8 cellular contexts compared by ENCODE assay signal in the genomic region with DNA sequence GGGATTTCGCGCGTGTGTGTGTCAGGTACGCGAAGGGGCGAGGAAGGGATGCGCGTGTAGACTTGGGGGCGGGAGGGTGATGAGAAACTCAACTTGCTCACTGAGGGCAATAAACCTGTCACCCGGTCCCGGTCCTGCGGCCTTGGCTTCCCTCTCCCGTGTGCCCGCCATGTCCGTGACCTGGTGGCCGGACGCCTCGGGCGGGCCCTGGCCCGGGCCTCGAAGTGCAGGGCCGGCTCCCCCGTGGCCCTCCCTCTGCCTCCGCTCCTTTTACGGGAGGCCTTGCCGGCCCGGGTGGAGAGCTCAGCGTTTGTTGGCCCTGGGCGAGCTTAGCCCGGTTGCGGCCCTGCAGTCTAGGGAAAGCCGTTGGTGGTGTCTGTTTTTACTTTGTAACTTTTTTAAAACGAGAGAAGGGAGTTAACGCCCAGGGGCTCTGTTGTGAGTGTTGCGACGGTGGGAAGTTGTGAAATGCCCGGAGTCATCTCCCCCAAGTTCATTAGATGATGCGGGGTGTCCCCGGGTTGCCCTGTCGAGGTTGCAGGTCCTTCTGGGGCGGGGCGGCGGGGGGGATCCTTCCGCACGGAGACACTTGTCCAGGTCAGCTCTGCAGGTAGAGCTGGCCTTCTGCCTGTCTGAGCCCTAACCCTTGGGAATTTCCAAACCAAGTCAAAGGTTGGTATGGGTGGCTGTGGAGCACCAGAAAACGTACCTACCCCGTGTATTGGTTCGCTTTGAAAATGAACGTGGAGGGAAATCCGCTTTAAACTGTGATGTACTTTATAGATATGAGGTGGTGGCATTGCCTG. TPM values are rescaled to one million over a fixed set of nuclear protein-coding genes. Genes with fewer than 3 reads are reported as not detected.
A peak's percentile ranks its signal among the peaks of the same experiment; 100 is the strongest.
DNase-seq lines count a peak whose midpoint lies in the region; ATAC-seq and TF ChIP-seq lines count a peak whose summit lies in the region.

No MANE protein-coding gene starts in this region.

- H3K4me3 Mint-ChIP-seq in progenitor cell of endocrine pancreas (ENCODE audit: low read depth): peak overlapping the region; percentile 93

- H3K27ac ChIP-seq in ACC112 (ENCODE audit: low read depth, low read length): peak overlapping the region; percentile 88
- H3K27ac ChIP-seq in heart right ventricle: peak overlapping the region; percentile 86 to 99 (median 96)

- H3K4me3 ChIP-seq in ACC112 (ENCODE audit: low read depth, low read length): peak overlapping the region; percentile 97
- H3K4me3 ChIP-seq in heart right ventricle: peak overlapping the region; percentile 65 to 94 (median 88)

- in situ Hi-C loops in SK-MEL-5 (cut with HindIII; ENCODE audit: low pct_unique_long_range_greater_than_20kb, low sequenced_read_pairs): no loop called here

- peaks cover 24% of the 10 kb centered on the region for H3K4me1 ChIP-seq in ACC112 (ENCODE audit: control insufficient read depth, insufficient read depth, low read length, unreplicated experiment)
- H3K4me1 ChIP-seq in heart right ventricle: peaks cover 0 to 48% (median 36%) of the 10 kb centered on the region in 9 donors

- peaks cover 22% of the 10 kb centered on the region for H3K27me3 Mint-ChIP-seq in progenitor cell of endocrine pancreas

- 0 out of 2 replicates have a peak, but pooled peaks cover 4% of the 10 kb centered on the region for H3K36me3 ChIP-seq in ACC112 (ENCODE audit: insufficient read depth, low read length)
- peaks cover 0 to 9% (median 0%) of the 10 kb centered on the region in 9 donors for H3K36me3 ChIP-seq in heart right ventricle

- no peak for TF ChIP-seq CTCF in heart right ventricle (IDR thresholded peaks at IDR 0.05)
- no peak for TF ChIP-seq CTCF in progenitor cell of endocrine pancreas (IDR thresholded peaks at IDR 0.05; ENCODE audit: unreplicated experiment)

- no peaks in the 10 kb centered on the region for H3K27me3 ChIP-seq in ACC112 (ENCODE audit: insufficient read depth, low read length)
- H3K27me3 ChIP-seq in heart right ventricle: no peaks in the 10 kb centered on the region

- intact Hi-C loops in heart right ventricle (cut with DNase I): loop anchor here in 5 of 10 donors (5.0 to 10.0 kb wide), 3 partner anchors 54 to 84 kb away; a partner anchor contains a TSS

- peak overlapping the region; percentile 97 for H3K27ac Mint-ChIP-seq in progenitor cell of endocrine pancreas

- peak overlapping the region; percentile 77 for H2AFZ ChIP-seq in ACC112 (ENCODE audit: low read length, unreplicated experiment)

- peaks cover 56% of the 10 kb centered on the region for H3K79me2 ChIP-seq in ACC112 (ENCODE audit: control insufficient read depth, insufficient read depth, low read length, unreplicated experiment)

- no peaks in the 10 kb centered on the region for H3K9me3 ChIP-seq in heart right ventricle

- H3K4me1 Mint-ChIP-seq in progenitor cell of endocrine pancreas (ENCODE audit: low read depth): peaks cover 23% of the 10 kb centered on the region

- peak; percentile 8 for DNase-seq in SK-MEL-5 (ENCODE audit: low read depth, low spot score)
- DNase-seq in activated naive CD8-positive, alpha-beta T cell treated with anti-CD3 and anti-CD28 coated beads, Interleukin-2, amount 50 U/mL, for 16 hours (ENCODE audit: low read depth, low spot score): peak; percentile 11
- peak; percentile 47 to 62 for DNase-seq in heart right ventricle
- DNase-seq in progenitor cell of endocrine pancreas (ENCODE audit: low spot score, unreplicated experiment): peak; percentile 16
- DNase-seq in SHP77 treated with DMSO at 0.1 percent for 48 hours (lab: John Stamatoyannopoulos, UW): no peak

- ATAC-seq in GM18868 (IDR thresholded peaks at IDR 0.05; ENCODE audit: unreplicated experiment) (peak; percentile 2), HG03175 (IDR thresholded peaks at IDR 0.05; ENCODE audit: unreplicated experiment) (peak; percentile 8), heart right ventricle (peak; percentile 48 to 88 (median 77))

- peaks cover under 1% of the 10 kb centered on the region for H3K9me3 Mint-ChIP-seq in progenitor cell of endocrine pancreas (ENCODE audit: low read depth)

- peaks cover 5% of the 10 kb centered on the region for H3K36me3 Mint-ChIP-seq in progenitor cell of endocrine pancreas (ENCODE audit: insufficient read depth)

- WGBS in heart right ventricle, 2 donors: 0 to 1% methylated on average over 50 of the region's 50 CpGs

RNA-seq across cellular contexts. Expression of a gene that starts 0.9 kb away (rescaled TPM):
- 40.3 and 43.9 TPM in 2 replicates for total RNA-seq in SK-MEL-5 (2014; rRNA removed; shearing (Covaris generic))
- 18.2 and 25.1 TPM in 2 replicates for polyA plus RNA-seq in SK-MEL-5 (2015; cell fraction: cytosol; rRNA removed)
- 90.1 and 100 TPM in 2 replicates for polyA plus RNA-seq in SK-MEL-5 (2015; cell fraction: nucleus; rRNA removed)
- total RNA-seq in heart right ventricle (10 to 100 TPM; 20.4 to 35.3 (median 33.4) TPM), progenitor cell of endocrine pancreas (59.2 and 65.1 TPM in 2 replicates)
- 1 to 10 TPM; 6.3 to 7.5 TPM for polyA plus RNA-seq in heart right ventricle

Comparison
In these comparisons a context has a peak if more than half of its experiments do, and no peak if none do; other contexts are left out.
1. ATAC-seq: peak in every context shown above with its lines; median percentile 77 in heart right ventricle; 8 in HG03175; 2 in GM18868.